In genomic region chrX:112147206-112147605, GRCh38 we compare ENCODE assay signal across 7 cellular contexts.
DNase-seq lines count a peak whose midpoint lies in the region; ATAC-seq and TF ChIP-seq lines count a peak whose summit lies in the region.

No MANE protein-coding gene starts in this region.

- H3K27ac Mint-ChIP-seq in brain = no peak overlapping the region

- H3K27me3 ChIP-seq in osteoblast (ENCODE audit: insufficient read depth, low read length) = peaks cover 18% of the 10 kb centered on the region

- no peaks in the 10 kb centered on the region for H3K9me3 Mint-ChIP-seq in brain

- H4K20me1 ChIP-seq in osteoblast (ENCODE audit: insufficient read depth, low read length) = no peaks in the 10 kb centered on the region

- peaks cover 15% of the 10 kb centered on the region for H3K4me1 Mint-ChIP-seq in brain

- DNase-seq in GM12865 (ENCODE audit: low read depth) = peak; percentile 0
- peak; percentile 0 for DNase-seq in Kasumi-1 (lab: John Stamatoyannopoulos, UW)
- DNase-seq in osteoblast (ENCODE audit: insufficient read length, low spot score, missing footprints) = no peak
- DNase-seq in NCI-H2171 treated with DMSO at 0.1 percent for 48 hours (lab: John Stamatoyannopoulos, UW) = no peak

- TF ChIP-seq CTCF in GM12865 (IDR thresholded peaks at IDR 0.05; ENCODE audit: insufficient read depth, low read depth, low read length, missing control alignments) (peak; percentile 30), brain (conservative IDR thresholded peaks at IDR 0.05) (peak; percentile 58 to 73), osteoblast (IDR thresholded peaks at IDR 0.05; ENCODE audit: extremely low read depth, low read depth, low read length) (peak; percentile 44)

- H3K27ac ChIP-seq in osteoblast (ENCODE audit: low read depth, low read length) = no peak overlapping the region

- no peak overlapping the region for H3K4me2 ChIP-seq in osteoblast (ENCODE audit: insufficient read depth, low read length)

- no peaks in the 10 kb centered on the region for H3K36me3 ChIP-seq in osteoblast (ENCODE audit: insufficient read depth, low read length)

- no peaks in the 10 kb centered on the region for H3K4me1 ChIP-seq in osteoblast (ENCODE audit: insufficient read depth, low read length)

- no peak overlapping the region for H2AFZ ChIP-seq in osteoblast (ENCODE audit: low read length)

- H3K9me3 ChIP-seq in osteoblast (ENCODE audit: low read depth, low read length) = no peaks in the 10 kb centered on the region

- ATAC-seq in HG03565 (IDR thresholded peaks at IDR 0.05; ENCODE audit: unreplicated experiment) (no peak), GM21390 (IDR thresholded peaks at IDR 0.05; ENCODE audit: unreplicated experiment) (no peak)

- H3K4me3 Mint-ChIP-seq in brain = no peak overlapping the region

- peaks cover 7% of the 10 kb centered on the region for H3K27me3 Mint-ChIP-seq in brain

- H3K4me3 ChIP-seq in GM12865 (ENCODE audit: low read depth, low read length) (no peak overlapping the region), osteoblast (ENCODE audit: insufficient read depth, low read length) (no peak overlapping the region)

- H3K36me3 Mint-ChIP-seq in brain = no peaks in the 10 kb centered on the region

- no peaks in the 10 kb centered on the region for H3K79me2 ChIP-seq in osteoblast (ENCODE audit: insufficient read depth, low read length)

Comparison
In these comparisons a context has a peak if more than half of its experiments do, and no peak if none do; other contexts are left out.
1. DNase-seq: peak in GM12865 (single experiment) and Kasumi-1 (2 of 2); none in osteoblast (single experiment) and NCI-H2171 treated with DMSO at 0.1 percent for 48 hours (single experiment).
2. Peak in every context shown above with its lines, with median percentiles within 50 percentile points of each other: CTCF ChIP-seq.